In genomic region chrX:48957827-48958634, GRCh38 we compare ENCODE assay signal across 8 cellular contexts. TPM values are rescaled to one million over a fixed set of nuclear protein-coding genes. Genes with fewer than 3 reads are reported as not detected.
DNase-seq lines count a peak whose midpoint lies in the region; FAIRE-seq and TF ChIP-seq lines count a peak whose summit lies in the region.

No MANE protein-coding gene starts in this region.

- H3K4ac ChIP-seq in neuronal stem cell (ENCODE audit: low read length), result no peak overlapping the region

- H3K79me1 ChIP-seq in neuronal stem cell (ENCODE audit: low read depth, low read length), result peaks cover 7% of the 10 kb centered on the region

- H3K36me3 Mint-ChIP-seq in activated naive CD4-positive, alpha-beta T cell treated with anti-CD3 and anti-CD28 coated beads for 36 hours (ENCODE audit: low read depth), result peaks cover 13% of the 10 kb centered on the region

- FAIRE-seq in frontal cortex (lab: Jason Lieb, UNC), result peak; percentile 92

- H3K14ac ChIP-seq in neuronal stem cell (ENCODE audit: low read length), result no peak overlapping the region

- CTCF ChIA-PET in activated naive CD4-positive, alpha-beta T cell treated with anti-CD3 and anti-CD28 coated beads for 36 hours (lab: Charles Lee), result interaction anchor here (0.6 to 1.1 kb wide), 3 partner anchors 14 to 245 kb away, joined by 3 to 5 read pairs (median 3); partner anchors contain the start of gene KCND1

- peak overlapping the region; percentile 84 for H2AFZ ChIP-seq in neuronal stem cell (ENCODE audit: low read length)

- H3K4me3 ChIP-seq in HFF-Myc (replicated peaks; ENCODE audit: low read depth, low read length), result peak overlapping the region; percentile 62
- peak overlapping the region; percentile 57 for H3K4me3 ChIP-seq in SJSA1
- H3K4me3 ChIP-seq in neuronal stem cell (ENCODE audit: low read length in 2 of 2), result peak overlapping the region; percentile 77 to 96
- peak overlapping the region; percentile 71 to 83 (median 76) for H3K4me3 ChIP-seq in subcutaneous abdominal adipose tissue (ENCODE audit: low read depth in 1 of 5, low read length in 5 of 5)

- H2BK5ac ChIP-seq in neuronal stem cell (ENCODE audit: low read length), result no peak overlapping the region

- no peak for TF ChIP-seq CTCF in HFF-Myc (IDR thresholded peaks at IDR 0.05; ENCODE audit: low read depth, low read length, missing control alignments)

- H3K27ac Mint-ChIP-seq in activated naive CD4-positive, alpha-beta T cell treated with anti-CD3 and anti-CD28 coated beads for 36 hours, result peak overlapping the region; percentile 100

- H3K36me3 ChIP-seq in SJSA1 (peaks cover 16% of the 10 kb centered on the region), neuronal stem cell (replicated peaks in 1 of 2; ENCODE audit: control insufficient read depth in 2 of 2, insufficient read depth in 2 of 2, low read length in 2 of 2) (peaks cover 11 to 23% of the 10 kb centered on the region in 2 donors), subcutaneous abdominal adipose tissue (ENCODE audit: control insufficient read depth in 5 of 5, insufficient read depth in 5 of 5, low read length in 5 of 5) (peaks cover 0 to 9% (median 2%) of the 10 kb centered on the region in 5 donors)

- DNase-seq in GM03348 (ENCODE audit: low spot score), result peak; percentile 95
- DNase-seq in HFF-Myc (ENCODE audit: extremely low read depth, low read depth), result peak; percentile 87
- peak; percentile 96 for DNase-seq in MV-4-11 (lab: John Stamatoyannopoulos, UW)
- DNase-seq in SJSA1 (ENCODE audit: low read depth in 1 of 2, low spot score in 2 of 2), result peak; percentile 96
- DNase-seq in activated naive CD4-positive, alpha-beta T cell treated with anti-CD3 and anti-CD28 coated beads for 36 hours, result peak; percentile 96
- DNase-seq in frontal cortex (ENCODE audit: low spot score in 2 of 2), result peak; percentile 91 to 94
- DNase-seq in neuronal stem cell (ENCODE audit: low spot score), result peak; percentile 94

- H3K27me3 ChIP-seq in SJSA1 (replicated peaks) (no peaks in the 10 kb centered on the region), neuronal stem cell (ENCODE audit: control insufficient read depth in 3 of 3, insufficient read depth in 3 of 3, low read depth in 1 of 3, low read length in 3 of 3) (no peaks in the 10 kb centered on the region), subcutaneous abdominal adipose tissue (ENCODE audit: control insufficient read depth in 5 of 5, insufficient read depth in 4 of 5, low read length in 5 of 5) (peaks cover 0 to 9% (median 5%) of the 10 kb centered on the region in 5 donors)

- H2BK15ac ChIP-seq in neuronal stem cell (ENCODE audit: low read length), result no peak overlapping the region

- peak overlapping the region; percentile 86 for H3K9ac ChIP-seq in neuronal stem cell (ENCODE audit: low read depth, low read length, poor library complexity)
- H3K9ac ChIP-seq in subcutaneous abdominal adipose tissue (ENCODE audit: low read length in 5 of 5), result peak overlapping the region; percentile 52 to 83 (median 68)

- H2BK120ac ChIP-seq in neuronal stem cell (ENCODE audit: low read depth, low read length), result no peak overlapping the region

- no peaks in the 10 kb centered on the region for H3K9me3 Mint-ChIP-seq in activated naive CD4-positive, alpha-beta T cell treated with anti-CD3 and anti-CD28 coated beads for 36 hours

- peak overlapping the region; percentile 54 for H3K4me2 ChIP-seq in neuronal stem cell (ENCODE audit: insufficient read depth, low read length, poor library complexity, severe bottlenecking)

- H3K4me1 ChIP-seq in SJSA1 (replicated peaks) (peaks cover 5% of the 10 kb centered on the region), neuronal stem cell (ENCODE audit: control insufficient read depth in 2 of 2, insufficient read depth in 1 of 2, low read depth in 1 of 2, low read length in 2 of 2) (peaks cover 1 to 4% of the 10 kb centered on the region in 2 donors), subcutaneous abdominal adipose tissue (ENCODE audit: control insufficient read depth in 5 of 5, insufficient read depth in 5 of 5, low read length in 5 of 5) (peaks cover 5 to 46% (median 35%) of the 10 kb centered on the region in 5 donors)

- intact Hi-C loops in activated naive CD4-positive, alpha-beta T cell treated with anti-CD3 and anti-CD28 coated beads for 36 hours (cut with micrococcal nuclease), result loop anchor here (1.0 to 5.0 kb wide), 12 partner anchors 21 to 384 kb away; partner anchors contain the start of genes GPKOW, GRIPAP1, HDAC6 and MAGIX

- peaks cover 47% of the 10 kb centered on the region for H3K4me1 Mint-ChIP-seq in activated naive CD4-positive, alpha-beta T cell treated with anti-CD3 and anti-CD28 coated beads for 36 hours (ENCODE audit: low read depth)

- H4K8ac ChIP-seq in neuronal stem cell (ENCODE audit: low read depth, low read length), result no peak overlapping the region

- H3K27me3 Mint-ChIP-seq in activated naive CD4-positive, alpha-beta T cell treated with anti-CD3 and anti-CD28 coated beads for 36 hours (ENCODE audit: low read depth), result no peaks in the 10 kb centered on the region

- H3K23ac ChIP-seq in neuronal stem cell (ENCODE audit: low read depth, low read length, poor library complexity), result peak overlapping the region; percentile 43

- H3K27ac ChIP-seq in SJSA1, result peak overlapping the region; percentile 98
- peak overlapping the region; percentile 98 for H3K27ac ChIP-seq in neuronal stem cell (replicated peaks; ENCODE audit: low read length)
- peak overlapping the region; percentile 88 for H3K27ac ChIP-seq in subcutaneous abdominal adipose tissue (ENCODE audit: low read depth, low read length)

- no peak overlapping the region for H2BK12ac ChIP-seq in neuronal stem cell (ENCODE audit: low read length)

- peak overlapping the region; percentile 98 for H3K4me3 Mint-ChIP-seq in activated naive CD4-positive, alpha-beta T cell treated with anti-CD3 and anti-CD28 coated beads for 36 hours

- H2AK5ac ChIP-seq in neuronal stem cell (ENCODE audit: low read depth, low read length), result no peak overlapping the region

- H3K9me3 ChIP-seq in SJSA1 (replicated peaks) (no peaks in the 10 kb centered on the region), neuronal stem cell (replicated peaks in 1 of 2; ENCODE audit: control insufficient read depth in 2 of 2, insufficient read depth in 1 of 2, low read depth in 1 of 2, low read length in 2 of 2) (no peaks in the 10 kb centered on the region), subcutaneous abdominal adipose tissue (ENCODE audit: control insufficient read depth in 5 of 5, low read length in 5 of 5) (no peaks in the 10 kb centered on the region)

- peak overlapping the region; percentile 89 for H3K18ac ChIP-seq in neuronal stem cell (ENCODE audit: low read length)

- no CpG with 5 or more reads among the region's 66 CpGs for WGBS in neuronal stem cell (ENCODE audit: extremely low coverage in 2 of 2, insufficient read length in 2 of 2, insufficient replicate concordance in 1 of 2), 2 donors

- no peak overlapping the region for H4K91ac ChIP-seq in neuronal stem cell (ENCODE audit: low read depth, low read length, poor library complexity)

RNA-seq across cellular contexts. Expression of gene OTUD5, which starts 0.6 kb away (rescaled TPM):
- 20.0 and 23.9 TPM in 2 replicates for total RNA-seq in SJSA1 (2014; rRNA removed; shearing (Covaris generic))
- total RNA-seq in activated naive CD4-positive, alpha-beta T cell treated with anti-CD3 and anti-CD28 coated beads for 36 hours, result 10 to 100 TPM; 69.1 to 70.5 TPM
- total RNA-seq in frontal cortex, result 17.1 TPM
- polyA plus RNA-seq in neuronal stem cell (2013, experiment 1 of 2), result 40.8 TPM
- 40.9 TPM for polyA plus RNA-seq in neuronal stem cell (2013, experiment 2 of 2)

RNA-seq across cellular contexts. Expression of gene KCND1, which starts 13.6 kb away (rescaled TPM):
- total RNA-seq in SJSA1 (2014; rRNA removed; shearing (Covaris generic)), result 0.18 TPM in 1 of 2 replicates, not detected in the other
- 1 to 10 TPM; 2.1 to 2.7 TPM for total RNA-seq in activated naive CD4-positive, alpha-beta T cell treated with anti-CD3 and anti-CD28 coated beads for 36 hours
- total RNA-seq in frontal cortex, result 0.41 TPM
- polyA plus RNA-seq in neuronal stem cell (2013, experiment 1 of 2), result 2.0 TPM
- 1.9 TPM for polyA plus RNA-seq in neuronal stem cell (2013, experiment 2 of 2)

RNA-seq across cellular contexts. Expression of gene PIM2, which starts 39.2 kb away (rescaled TPM):
- total RNA-seq in SJSA1 (2014; rRNA removed; shearing (Covaris generic)), result 8.0 and 10.8 TPM in 2 replicates
- total RNA-seq in activated naive CD4-positive, alpha-beta T cell treated with anti-CD3 and anti-CD28 coated beads for 36 hours, result 100 to 1,000 TPM; 634 to 648 TPM
- 14.3 TPM for total RNA-seq in frontal cortex
- 10.2 TPM for polyA plus RNA-seq in neuronal stem cell (2013, experiment 1 of 2)
- polyA plus RNA-seq in neuronal stem cell (2013, experiment 2 of 2), result 10.1 TPM

RNA-seq across cellular contexts. Expression of gene GRIPAP1, which starts 44.0 kb away (rescaled TPM):
- 17.0 and 19.5 TPM in 2 replicates for total RNA-seq in SJSA1 (2014; rRNA removed; shearing (Covaris generic))
- total RNA-seq in activated naive CD4-positive, alpha-beta T cell treated with anti-CD3 and anti-CD28 coated beads for 36 hours, result 10 to 100 TPM; 64.8 to 73.1 TPM
- 35.1 TPM for total RNA-seq in frontal cortex
- 22.5 TPM for polyA plus RNA-seq in neuronal stem cell (2013, experiment 1 of 2)
- 21.8 TPM for polyA plus RNA-seq in neuronal stem cell (2013, experiment 2 of 2)

RNA-seq across cellular contexts. Expression of gene SLC35A2, which starts 46.6 kb away (rescaled TPM):
- 22.7 and 32.6 TPM in 2 replicates for total RNA-seq in SJSA1 (2014; rRNA removed; shearing (Covaris generic))
- 10 to 100 TPM; 23.9 to 26.7 TPM for total RNA-seq in activated naive CD4-positive, alpha-beta T cell treated with anti-CD3 and anti-CD28 coated beads for 36 hours
- total RNA-seq in frontal cortex, result 9.8 TPM
- 12.9 TPM for polyA plus RNA-seq in neuronal stem cell (2013, experiment 1 of 2)
- 11.9 TPM for polyA plus RNA-seq in neuronal stem cell (2013, experiment 2 of 2)

Comparison
In these comparisons a context has a peak if more than half of its experiments do, and no peak if none do; other contexts are left out.
1. Peak in every context shown above with its lines: DNase-seq, H3K4me3 ChIP-seq and H3K27ac ChIP-seq.
2. RNA of gene PIM2, which starts 39.2 kb away (total RNA-seq): 634 to 648 TPM in activated naive CD4-positive, alpha-beta T cell treated with anti-CD3 and anti-CD28 coated beads for 36 hours; 14.3 TPM in frontal cortex (single experiment) and 8.0 to 10.8 TPM in SJSA1; every median in the first group is over 10 times any median in the second.